ENCODE assay signal across 11 cellular contexts in genomic region chr2:86453838-86454237, GRCh38. TPM values are rescaled to one million over a fixed set of nuclear protein-coding genes. Genes with fewer than 3 reads are reported as not detected.
DNase-seq lines count a peak whose midpoint lies in the region; ATAC-seq, FAIRE-seq and TF ChIP-seq lines count a peak whose summit lies in the region.
"Had no signal": no experiment of that assay in that cellular context is flagged by ENCODE, and none has a peak within 500 bp of the region (broad histone marks: within the 10 kb centered on the region; RNA-seq: fewer than 3 reads in every experiment).

No MANE protein-coding gene starts in this region.

- no peak for TF ChIP-seq EP300 in HepG2 (IDR thresholded peaks at IDR 0.05; ENCODE audit: low read depth in 2 of 2, low read length in 2 of 2)
- no peak for TF ChIP-seq EP300 in HepG2 (CRISPR knock-in tag; IDR thresholded peaks at IDR 0.05; ENCODE audit: borderline replicate concordance)

- no peaks in the 10 kb centered on the region for H3F3A ChIP-seq in GM23338 (replicated peaks; ENCODE audit: low read depth)

- in situ Hi-C loops in HepG2 (cut with HindIII; ENCODE audit: extremely low pct_ligation_motif_present, low pct_unique_long_range_greater_than_20kb): no loop called here

- FAIRE-seq in HepG2 (lab: Jason Lieb, UNC): no peak
- FAIRE-seq: endometrium had no signal

- no peaks in the 10 kb centered on the region for H3K9me3 ChIP-seq in right lobe of liver
- H3K9me3 ChIP-seq in HepG2 (ENCODE audit: low read length): no peaks in the 10 kb centered on the region

- H3K9me2 ChIP-seq in GM23338 (ENCODE audit: insufficient read depth): no peaks in the 10 kb centered on the region

- H3K4me2 ChIP-seq in HepG2 (ENCODE audit: low read depth, low read length): no peak overlapping the region
- no peak overlapping the region for H3K4me2 ChIP-seq in GM23338
- H3K4me2 ChIP-seq: KMS-11 had no signal

- H3K9ac ChIP-seq in HepG2 (ENCODE audit: insufficient read depth, low read depth, low read length): no peak overlapping the region
- H3K9ac ChIP-seq: KMS-11 had no signal

- H2AFZ ChIP-seq in HepG2 (ENCODE audit: low read length): no peak overlapping the region
- H2AFZ ChIP-seq in GM23338: no peak overlapping the region

- H4K20me1 ChIP-seq in HepG2 (ENCODE audit: insufficient read depth, low read length) (peaks cover 6% of the 10 kb centered on the region; the same call in 1 of the 2 replicates), GM23338 (replicated peaks; ENCODE audit: insufficient read depth) (peaks cover 4% of the 10 kb centered on the region; the same call in 1 of the 2 replicates)

- WGBS in right lobe of liver (ENCODE audit: insufficient coverage, low coverage, low lambda C conversion rate, missing lambda C conversion rate): 14% methylated on average over 2 of the region's 2 CpGs
- WGBS in HepG2 (ENCODE audit: low lambda C conversion rate): 97% methylated on average over 2 of the region's 2 CpGs

- peaks cover 7% of the 10 kb centered on the region for H3K27me3 Mint-ChIP-seq in GM23338 (ENCODE audit: insufficient read depth, low read depth, poor library complexity)
- H3K27me3 Mint-ChIP-seq: B cell had no signal

- TF ChIP-seq POLR2A in right lobe of liver (IDR thresholded peaks at IDR 0.05): no peak
- no peak for TF ChIP-seq POLR2A in HepG2 (IDR thresholded peaks at IDR 0.05; ENCODE audit: insufficient read depth in 1 of 2, low read depth in 2 of 2, low read length in 2 of 2)

- DNase-seq in right lobe of liver (no peak), HepG2 (ENCODE audit: low spot score) (no peak), cerebellar cortex (ENCODE audit: low spot score) (peak; percentile 57), left colon (peak; percentile 43 to 47), GM19238 (ENCODE audit: insufficient read length, low spot score) (no peak), HEK293T (ENCODE audit: extremely low spot score) (no peak), UCSD-AML1 (lab: John Stamatoyannopoulos, UW; ENCODE audit: unreplicated experiment) (no peak), GM23338 (ENCODE audit: low spot score) (no peak)

- H3K4me3 ChIP-seq in right lobe of liver (no peak overlapping the region), HepG2 (replicated peaks in 1 of 3; ENCODE audit: insufficient read depth in 1 of 3, low read depth in 2 of 3, low read length in 3 of 3) (no peak overlapping the region), GM23338 (no peak overlapping the region)

- intact Hi-C loops in right lobe of liver (cut with DNase I) (no loop called here), HepG2 (cut with micrococcal nuclease; ENCODE audit: unreplicated experiment) (loop anchor here (1.0 kb wide), 1 partner anchor 33 kb away; no protein-coding TSS in a partner anchor), left colon (cut with DNase I, micrococcal nuclease) (no loop called here)

- TF ChIP-seq CTCF in right lobe of liver (IDR thresholded peaks at IDR 0.05) (no peak), HepG2 (CRISPR knock-in tag; IDR thresholded peaks at IDR 0.05) (no peak), GM23338 (conservative IDR thresholded peaks at IDR 0.05; ENCODE audit: low read depth in 2 of 2) (no peak)

- POLR2A ChIA-PET in HepG2 (lab: Yijun Ruan, JAX): interaction anchor here (1.3 to 1.4 kb wide), 2 partner anchors 11 to 13 kb away, joined by 3 to 5 read pairs; partner anchors contain the start of gene KDM3A
- POLR2A ChIA-PET in HEK293T (lab: Yijun Ruan, JAX): no interaction called here

- no peak overlapping the region for H3K27ac Mint-ChIP-seq in GM23338
- H3K27ac Mint-ChIP-seq: B cell had no signal

- peaks cover 19% of the 10 kb centered on the region for H3K79me2 ChIP-seq in HepG2 (ENCODE audit: insufficient read depth, low read length)
- 0 out of 2 replicates have a peak, but pooled peaks cover 6% of the 10 kb centered on the region for H3K79me2 ChIP-seq in GM23338 (replicated peaks; ENCODE audit: insufficient read depth)

- H3K27me3 ChIP-seq in right lobe of liver: no peaks in the 10 kb centered on the region
- no peaks in the 10 kb centered on the region for H3K27me3 ChIP-seq in HepG2 (ENCODE audit: control insufficient read depth in 1 of 2, insufficient read depth in 2 of 2, low read length in 2 of 2)
- no peaks in the 10 kb centered on the region for H3K27me3 ChIP-seq in GM23338 (ENCODE audit: insufficient read depth)

- no peak overlapping the region for H3K4me3 Mint-ChIP-seq in GM23338
- H3K4me3 Mint-ChIP-seq: B cell had no signal

- H3K27ac ChIP-seq in right lobe of liver (no peak overlapping the region), HepG2 (ENCODE audit: extremely low read length, insufficient read depth, low read length) (no peak overlapping the region), GM23338 (ENCODE audit: low read depth) (no peak overlapping the region)
- H3K27ac ChIP-seq: KMS-11 had no signal

- H3K4me1 ChIP-seq in right lobe of liver (no peaks in the 10 kb centered on the region), HepG2 (ENCODE audit: insufficient read depth, low read length) (peaks cover 11% of the 10 kb centered on the region), GM23338 (ENCODE audit: insufficient read depth) (peaks cover 8% of the 10 kb centered on the region; the same call in 1 of the 2 replicates)

- BruUV-seq in HepG2 (replicated peaks; lab: Mats Ljungman, UMichigan): no TSS peak

- peaks cover 15% of the 10 kb centered on the region for H3K4me1 Mint-ChIP-seq in GM23338

- no peaks in the 10 kb centered on the region for H3K9me3 Mint-ChIP-seq in GM23338

- CTCF ChIA-PET in HepG2 (lab: Yijun Ruan, JAX; ENCODE audit: low intra/inter-chr PET ratio, low total read pairs) (no interaction called here), HEK293T (lab: Yijun Ruan, JAX) (no interaction called here)

- peaks cover 45% of the 10 kb centered on the region for H3K36me3 Mint-ChIP-seq in GM23338 (ENCODE audit: low read depth)

- peaks cover 6 to 60% (median 29%) of the 10 kb centered on the region in 4 donors for H3K36me3 ChIP-seq in right lobe of liver
- peaks cover 43 to 96% of the 10 kb centered on the region in 2 experiments for H3K36me3 ChIP-seq in HepG2 (replicated peaks in 1 of 2; ENCODE audit: control insufficient read depth in 1 of 2, insufficient read depth in 2 of 2, low read length in 2 of 2)
- peaks cover 17% of the 10 kb centered on the region; the same call in 1 of the 2 replicates for H3K36me3 ChIP-seq in GM23338 (ENCODE audit: insufficient read depth)

- ATAC-seq in right lobe of liver: peak in 3 of 4 donors; percentile 46 to 63 (median 57)
- ATAC-seq in HepG2: no peak
- peak; percentile 87 for ATAC-seq in left colon
- no peak for ATAC-seq in GM23338

- no peak for TF ChIP-seq RAD21 in HepG2 (CRISPR knock-in tag; IDR thresholded peaks at IDR 0.05)

TF ChIP-seq in HepG2, 621 proteins besides CTCF, POLR2A, EP300 and RAD21 (continues in another document):
- no peak for TF ChIP-seq KMT2A (CRISPR knock-in tag; IDR thresholded peaks at IDR 0.05)
- TF ChIP-seq FOXK2 (IDR thresholded peaks at IDR 0.05): no peak
- no peak for TF ChIP-seq ZNF644 (CRISPR knock-in tag; IDR thresholded peaks at IDR 0.05; ENCODE audit: low read depth)

TF ChIP-seq in HEK293T, 16 proteins besides CTCF, POLR2A, EP300 and RAD21 (continues in another document):
- TF ChIP-seq SUZ12 (IDR thresholded peaks at IDR 0.05) (no peak), HDGF (IDR thresholded peaks at IDR 0.05; ENCODE audit: borderline replicate concordance) (no peak), SP1 (IDR thresholded peaks at IDR 0.05) (no peak), NFRKB (IDR thresholded peaks at IDR 0.05) (no peak), CTBP1 (IDR thresholded peaks at IDR 0.05; ENCODE audit: borderline replicate concordance) (no peak)

TF ChIP-seq in GM23338, 12 proteins besides CTCF, POLR2A, EP300 and RAD21:
- TF ChIP-seq POLR2AphosphoS5 (IDR thresholded peaks at IDR 0.05; ENCODE audit: low read depth): no peak
- TF ChIP-seq STAT1 (IDR thresholded peaks at IDR 0.05; ENCODE audit: unreplicated experiment): no peak

RNA-seq across cellular contexts. Expression of gene KDM3A, which starts 12.7 kb away (rescaled TPM):
- 10 to 100 TPM in 5 of 6 experiments, 1 to 10 TPM in 1; 7.2 to 40.8 (median 13.6) TPM for total RNA-seq in right lobe of liver
- 21.0 and 30.8 TPM in 2 replicates for total RNA-seq in HepG2 (2016; rRNA removed; fragmentation: Illumina TruSeq; extraction: Trizol)
- total RNA-seq in HepG2 (2016; cell fraction: cytosol; rRNA removed; fragmentation: Illumina TruSeq; extraction: Trizol; ENCODE audit: low read depth): 3.8 and 4.0 TPM in 2 replicates
- total RNA-seq in HepG2 (2016; cell fraction: insoluble cytoplasmic fraction; rRNA removed; fragmentation: Illumina TruSeq; extraction: Trizol): 20.2 and 32.7 TPM in 2 replicates
- 7.1 and 9.1 TPM in 2 replicates for total RNA-seq in HepG2 (2016; cell fraction: membrane; rRNA removed; fragmentation: Illumina TruSeq; extraction: Trizol)
- 52.1 and 52.6 TPM in 2 replicates for total RNA-seq in HepG2 (2016; cell fraction: nucleus; rRNA removed; fragmentation: Illumina TruSeq; extraction: Trizol)
- polyA plus RNA-seq in HepG2 (2011; rRNA removed): 53.9 and 70.2 TPM in 2 replicates
- polyA plus RNA-seq in HepG2 (2011; cell fraction: cytosol; rRNA removed): 29.9 and 38.1 TPM in 2 replicates
- polyA plus RNA-seq in HepG2 (2011; cell fraction: nucleus; rRNA removed): 77.5 and 80.4 TPM in 2 replicates
- 46.4 and 59.6 TPM in 2 replicates for polyA plus RNA-seq in HepG2 (2012)
- polyA plus RNA-seq in HepG2 (2016; cell fraction: cytosol; fragmentation: Illumina TruSeq; extraction: Trizol; ENCODE audit: low read depth): 1.5 and 3.7 TPM in 2 replicates
- 24.8 and 27.7 TPM in 2 replicates for polyA plus RNA-seq in HepG2 (2016; cell fraction: insoluble cytoplasmic fraction; fragmentation: Illumina TruSeq; extraction: Trizol; ENCODE audit: low read depth)
- polyA plus RNA-seq in HepG2 (2016; cell fraction: membrane; fragmentation: Illumina TruSeq; extraction: Trizol; ENCODE audit: low read depth): 5.6 and 5.8 TPM in 2 replicates
- polyA plus RNA-seq in HepG2 (2016; cell fraction: nucleus; fragmentation: Illumina TruSeq; extraction: Trizol; ENCODE audit: insufficient read depth, low read depth): 38.9 TPM in 2 replicates
- 42.3 and 101 TPM in 2 replicates for polyA minus RNA-seq in HepG2 (2011; rRNA and poly(A)+ RNA removed; ENCODE audit: low replicate concordance)
- 82.1 and 91.9 TPM in 2 replicates for polyA minus RNA-seq in HepG2 (2011; cell fraction: cytosol; rRNA and poly(A)+ RNA removed)
- polyA minus RNA-seq in HepG2 (2011; cell fraction: nucleus; rRNA and poly(A)+ RNA removed): 257 and 304 TPM in 2 replicates
- total RNA-seq in left colon: 10 to 100 TPM; 33.0 to 56.6 TPM
- 21.8 and 24.6 TPM in 2 replicates for total RNA-seq in GM23338 (2014; rRNA removed; shearing (Covaris generic))
- polyA plus RNA-seq in GM23338 (2016; fragmentation: Nextera tagmentation; extraction: Ambion mirVana): 7.4 and 8.9 TPM in 2 replicates

Comparison
In these comparisons a context has a peak if more than half of its experiments do, and no peak if none do; other contexts are left out.
1. ATAC-seq: peak in right lobe of liver (3 of 4) and left colon (single experiment); none in HepG2 (single experiment) and GM23338 (single experiment).
2. DNase-seq: peak in cerebellar cortex (single experiment) and left colon (2 of 2); none in right lobe of liver (0 of 3), HepG2 (single experiment), GM19238 (single experiment), HEK293T (single experiment), UCSD-AML1 (single experiment) and GM23338 (single experiment).